ENCODE assay signal across 23 cellular contexts in the genomic region with DNA sequence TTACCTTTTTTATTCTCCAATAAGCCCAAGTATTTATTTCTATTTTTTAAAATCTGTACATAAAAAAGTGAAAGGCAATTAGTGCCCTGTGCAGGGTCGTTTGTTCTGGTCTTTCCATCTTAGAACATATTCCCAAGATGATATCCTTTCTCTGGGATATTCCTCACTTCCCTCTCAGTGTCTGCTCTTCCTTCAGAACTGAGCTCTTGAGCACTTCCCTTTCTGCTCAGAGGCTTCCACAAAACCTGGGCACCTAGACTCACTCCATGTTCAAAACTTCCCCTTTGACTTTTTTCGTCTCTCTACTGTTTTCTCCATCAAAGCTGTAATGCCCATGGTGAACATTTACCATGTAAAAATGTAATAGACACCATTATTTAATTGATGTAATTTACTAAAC.
"Had no signal": no experiment of that assay in that cellular context is flagged by ENCODE, and none has a peak within 500 bp of the region (broad histone marks: within the 10 kb centered on the region; RNA-seq: fewer than 3 reads in every experiment).

No MANE protein-coding gene starts in this region.

- H2AFZ ChIP-seq: hepatocyte had no signal

- H3K4me2 ChIP-seq: hepatocyte had no signal

- H3K4me1 ChIP-seq: left ventricle myocardium inferior, right atrium auricular region, right lobe of liver, stomach, testis, thyroid gland, upper lobe of right lung had no signal

- FAIRE-seq: urothelium cell line had no signal

- H3K79me2 ChIP-seq: hepatocyte had no signal

- H3K27me3 ChIP-seq: hepatocyte, ovary, right atrium auricular region, right lobe of liver, stomach, testis, thyroid gland, upper lobe of right lung had no signal

- H3K36me3 ChIP-seq: left ventricle myocardium inferior, ovary, right atrium auricular region, right lobe of liver, stomach, thyroid gland, upper lobe of right lung had no signal

- H3K4me3 ChIP-seq: hepatocyte, left ventricle myocardium inferior, lung, mucosa of descending colon, ovary, right atrium auricular region, right lobe of liver, stomach, testis, thyroid gland, upper lobe of right lung had no signal

- ATAC-seq: mucosa of descending colon; naive thymus-derived CD4-positive, alpha-beta T cell; natural killer cell treated with Interleukin-12 subunit alpha and Interleukin-12 subunit beta and Interleukin-15 and Interleukin-18, amount 100 ng/mL, for 72 hours; right lobe of liver; stimulated activated naive B cell treated with anti-CD40 and anti-IgM and Interleukin-4, amounts not matched to agents 10 μg/mL and 1 μg/mL and 100 μg/mL, for 72 hours; stimulated activated naive CD8-positive, alpha-beta T cell treated with anti-CD3 and anti-CD28 coated beads, Interleukin-15, Interleukin-2, amounts not matched to agents 100 U/mL and 50 U/mL, for 24 hours; upper lobe of right lung had no signal

- H3K9me3 ChIP-seq: ovary, testis, thyroid gland had no signal

- DNase-seq: islet precursor cell; left ventricle myocardium inferior; midbrain; mucosa of descending colon; naive thymus-derived CD4-positive, alpha-beta T cell; ovary; right lobe of liver; stimulated activated CD4-positive, alpha-beta T cell treated with anti-CD3 and anti-CD28 coated beads, Interleukin-12 subunit alpha, Interleukin-12 subunit beta, amount 100 ng/mL, for 4 hours; stimulated activated CD4-positive, alpha-beta T cell treated with anti-CD3 and anti-CD28 coated beads, Interleukin-15, amount 100 ng/mL, for 24 hours; stimulated activated CD4-positive, alpha-beta T cell treated with anti-CD3 and anti-CD28 coated beads, Interleukin-2, amount 100 ng/mL, for 24 hours; stimulated activated CD4-positive, alpha-beta T cell treated with anti-CD3 and anti-CD28 coated beads, Interleukin-4, amount 100 ng/mL, for 1 hour; stimulated activated naive B cell treated with anti-CD40 and anti-IgM and Interleukin-4, amounts not matched to agents 10 μg/mL and 1 μg/mL and 100 μg/mL, for 72 hours; stimulated activated naive CD8-positive, alpha-beta T cell treated with anti-CD3 and anti-CD28 coated beads, Interleukin-15, Interleukin-2, amounts not matched to agents 100 U/mL and 50 U/mL, for 24 hours; stomach; testis; thyroid gland; trophoblast cell; upper lobe of right lung had no signal

- H3K27ac ChIP-seq: hepatocyte, left ventricle myocardium inferior, ovary, right atrium auricular region, right lobe of liver, stomach, testis, thyroid gland, upper lobe of right lung had no signal
